24 cellular contexts compared by ENCODE assay signal in the genomic region with DNA sequence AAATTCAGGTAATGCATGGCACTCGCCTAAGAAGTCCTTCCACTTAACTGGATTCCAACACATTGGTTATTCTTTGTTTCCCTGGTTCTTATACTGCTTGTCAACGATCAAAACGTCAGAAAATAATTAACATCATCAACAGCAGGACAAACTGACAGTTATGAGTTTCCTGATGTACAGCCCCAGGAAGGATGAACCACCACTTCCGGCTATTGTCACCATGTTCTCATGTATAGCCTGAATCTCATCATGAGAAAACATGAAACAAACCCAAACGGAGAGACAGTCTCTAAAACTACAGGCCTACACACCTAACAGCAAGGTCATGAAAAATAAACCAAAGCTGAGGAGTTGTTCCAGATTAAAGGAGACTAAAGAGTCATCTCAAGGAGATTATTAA.
"Had no signal": no experiment of that assay in that cellular context is flagged by ENCODE, and none has a peak within 500 bp of the region (broad histone marks: within the 10 kb centered on the region; RNA-seq: fewer than 3 reads in every experiment).

No MANE protein-coding gene starts in this region.

- H3K27me3 ChIP-seq: adrenal gland, breast epithelium had no signal

- H3K4me1 Mint-ChIP-seq: activated CD4-positive, alpha-beta T cell treated with anti-CD3 and anti-CD28 coated beads, Interleukin-2, amount 10 ng/mL, durations not matched to agents 7 days and 5 days; activated naive CD8-positive, alpha-beta T cell treated with anti-CD3 and anti-CD28 coated beads, Interleukin-2, amount 10 ng/mL, durations not matched to agents 7 days and 5 days had no signal

- H3K27ac Mint-ChIP-seq: activated CD4-positive, alpha-beta memory T cell treated with anti-CD3 and anti-CD28 coated beads, Interleukin-2, amount 10 ng/mL, durations not matched to agents 7 days and 5 days; activated CD4-positive, alpha-beta T cell treated with anti-CD3 and anti-CD28 coated beads, Interleukin-2, amount 10 ng/mL, durations not matched to agents 7 days and 5 days; activated naive CD8-positive, alpha-beta T cell treated with anti-CD3 and anti-CD28 coated beads, Interleukin-2, amount 10 ng/mL, durations not matched to agents 7 days and 5 days had no signal

- H3K9me3 ChIP-seq: adrenal gland, breast epithelium had no signal

- H3K4me1 ChIP-seq: adrenal gland, breast epithelium had no signal

- H3K9me3 Mint-ChIP-seq: activated CD4-positive, alpha-beta memory T cell treated with anti-CD3 and anti-CD28 coated beads, Interleukin-2, amount 10 ng/mL, durations not matched to agents 7 days and 5 days had no signal

- H3K4me3 ChIP-seq: adrenal gland, breast epithelium had no signal

- H3K4me3 Mint-ChIP-seq: activated CD4-positive, alpha-beta memory T cell treated with anti-CD3 and anti-CD28 coated beads, Interleukin-2, amount 10 ng/mL, durations not matched to agents 7 days and 5 days; activated CD4-positive, alpha-beta T cell treated with anti-CD3 and anti-CD28 coated beads, Interleukin-2, amount 10 ng/mL, durations not matched to agents 7 days and 5 days; activated naive CD8-positive, alpha-beta T cell treated with anti-CD3 and anti-CD28 coated beads, Interleukin-2, amount 10 ng/mL, durations not matched to agents 7 days and 5 days had no signal

- H3K36me3 ChIP-seq: adrenal gland, breast epithelium had no signal

- DNase-seq: activated CD4-positive, alpha-beta memory T cell treated with anti-CD3 and anti-CD28 coated beads, Interleukin-2, amount 10 ng/mL, durations not matched to agents 7 days and 5 days; activated CD4-positive, alpha-beta T cell treated with anti-CD3 and anti-CD28 coated beads, Interleukin-2, amount 10 ng/mL, durations not matched to agents 7 days and 5 days; activated CD4-positive, CD25-positive, alpha-beta regulatory T cell; activated naive CD4-positive, alpha-beta T cell treated with anti-CD3 and anti-CD28 coated beads, Interleukin-2, amount 50 U/mL, for 16 hours; activated naive CD8-positive, alpha-beta T cell treated with anti-CD3 and anti-CD28 coated beads, Interleukin-2, amount 10 ng/mL, durations not matched to agents 7 days and 5 days; activated T-cell treated with anti-CD3 and anti-CD28 coated beads for 4 hours; adrenal gland; anterior cingulate cortex; caudate nucleus; Karpas-422; MM.1S; NCI-H1105; NCI-H1436; NCI-H1694 treated with DMSO at 0.1 percent for 48 hours; NCI-H2029 treated with DMSO at 0.1 percent for 48 hours; NCI-H345; NCI-H510A; NCI-H526 treated with DMSO at 0.1 percent for 48 hours; NCI-H82; NK-92 treated with Interleukin-12 subunit alpha and Interleukin-12 subunit beta, amount 100 ng/mL, for 24 hours; SIG-M5; T-helper 1 cell had no signal

- H3K27ac ChIP-seq: adrenal gland, breast epithelium, VCaP had no signal
